1 cellular context compared by ENCODE assay signal in the genomic region with DNA sequence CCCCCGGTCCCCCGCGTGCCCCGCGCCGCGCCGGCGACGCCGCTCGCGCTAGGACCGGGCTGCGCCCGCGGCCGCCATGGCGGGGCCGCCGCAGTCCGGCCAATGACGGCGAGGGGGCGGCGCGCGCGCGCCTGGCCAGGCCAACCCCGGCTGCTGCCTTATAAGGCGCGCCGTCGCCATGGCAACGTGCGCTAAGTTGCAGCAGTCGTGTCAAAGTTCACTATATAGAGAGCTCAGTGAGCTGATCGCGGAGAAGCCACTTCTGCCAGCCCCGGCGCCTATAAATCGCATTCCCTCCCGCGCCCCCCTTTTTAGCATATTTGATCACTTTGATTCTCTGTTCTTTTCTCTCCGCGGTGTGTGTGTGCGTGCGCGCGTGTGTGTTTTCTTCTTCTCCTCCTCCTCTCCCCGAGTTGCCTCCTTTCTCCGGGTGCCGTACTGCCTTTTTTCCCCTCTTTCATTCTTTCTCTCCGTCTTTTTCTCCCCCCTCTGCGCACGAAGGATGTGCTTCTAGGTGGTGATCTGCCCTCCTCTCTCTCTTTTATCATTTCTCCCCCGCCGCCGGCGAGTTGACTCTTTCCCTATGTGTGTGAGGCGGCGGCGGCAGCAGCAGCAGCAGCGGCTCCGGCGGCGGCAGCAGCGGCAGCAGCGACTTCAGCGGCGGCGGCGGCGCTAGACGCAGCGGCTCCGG.
TF ChIP-seq lines count a peak whose summit lies in the region.

A gene (plus strand): TSS at position 251 of the 691 bp plus-strand sequence. CDS start 1,406 bp downstream, outside the sequence.

TF ChIP-seq in HepG2, 621 proteins besides CTCF, POLR2A, EP300 and RAD21 (continued from another document):
- TF ChIP-seq, protein P1, sequence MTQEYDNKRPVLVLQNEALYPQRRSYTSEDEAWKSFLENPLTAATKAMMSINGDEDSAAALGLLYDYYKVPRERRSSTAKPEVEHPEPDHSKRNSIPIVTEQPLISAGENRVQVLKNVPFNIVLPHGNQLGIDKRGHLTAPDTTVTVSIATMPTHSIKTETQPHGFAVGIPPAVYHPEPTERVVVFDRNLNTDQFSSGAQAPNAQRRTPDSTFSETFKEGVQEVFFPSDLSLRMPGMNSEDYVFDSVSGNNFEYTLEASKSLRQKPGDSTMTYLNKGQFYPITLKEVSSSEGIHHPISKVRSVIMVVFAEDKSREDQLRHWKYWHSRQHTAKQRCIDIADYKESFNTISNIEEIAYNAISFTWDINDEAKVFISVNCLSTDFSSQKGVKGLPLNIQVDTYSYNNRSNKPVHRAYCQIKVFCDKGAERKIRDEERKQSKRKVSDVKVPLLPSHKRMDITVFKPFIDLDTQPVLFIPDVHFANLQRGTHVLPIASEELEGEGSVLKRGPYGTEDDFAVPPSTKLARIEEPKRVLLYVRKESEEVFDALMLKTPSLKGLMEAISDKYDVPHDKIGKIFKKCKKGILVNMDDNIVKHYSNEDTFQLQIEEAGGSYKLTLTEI (CRISPR knock-in tag; conservative IDR thresholded peaks at IDR 0.05) = no peak
- TF ChIP-seq, protein P2, sequence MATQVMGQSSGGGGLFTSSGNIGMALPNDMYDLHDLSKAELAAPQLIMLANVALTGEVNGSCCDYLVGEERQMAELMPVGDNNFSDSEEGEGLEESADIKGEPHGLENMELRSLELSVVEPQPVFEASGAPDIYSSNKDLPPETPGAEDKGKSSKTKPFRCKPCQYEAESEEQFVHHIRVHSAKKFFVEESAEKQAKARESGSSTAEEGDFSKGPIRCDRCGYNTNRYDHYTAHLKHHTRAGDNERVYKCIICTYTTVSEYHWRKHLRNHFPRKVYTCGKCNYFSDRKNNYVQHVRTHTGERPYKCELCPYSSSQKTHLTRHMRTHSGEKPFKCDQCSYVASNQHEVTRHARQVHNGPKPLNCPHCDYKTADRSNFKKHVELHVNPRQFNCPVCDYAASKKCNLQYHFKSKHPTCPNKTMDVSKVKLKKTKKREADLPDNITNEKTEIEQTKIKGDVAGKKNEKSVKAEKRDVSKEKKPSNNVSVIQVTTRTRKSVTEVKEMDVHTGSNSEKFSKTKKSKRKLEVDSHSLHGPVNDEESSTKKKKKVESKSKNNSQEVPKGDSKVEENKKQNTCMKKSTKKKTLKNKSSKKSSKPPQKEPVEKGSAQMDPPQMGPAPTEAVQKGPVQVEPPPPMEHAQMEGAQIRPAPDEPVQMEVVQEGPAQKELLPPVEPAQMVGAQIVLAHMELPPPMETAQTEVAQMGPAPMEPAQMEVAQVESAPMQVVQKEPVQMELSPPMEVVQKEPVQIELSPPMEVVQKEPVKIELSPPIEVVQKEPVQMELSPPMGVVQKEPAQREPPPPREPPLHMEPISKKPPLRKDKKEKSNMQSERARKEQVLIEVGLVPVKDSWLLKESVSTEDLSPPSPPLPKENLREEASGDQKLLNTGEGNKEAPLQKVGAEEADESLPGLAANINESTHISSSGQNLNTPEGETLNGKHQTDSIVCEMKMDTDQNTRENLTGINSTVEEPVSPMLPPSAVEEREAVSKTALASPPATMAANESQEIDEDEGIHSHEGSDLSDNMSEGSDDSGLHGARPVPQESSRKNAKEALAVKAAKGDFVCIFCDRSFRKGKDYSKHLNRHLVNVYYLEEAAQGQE (IDR thresholded peaks at IDR 0.05; ENCODE audit: borderline replicate concordance in 1 of 2, low read depth in 1 of 2, low read length in 2 of 2) = peak in 1 of 2 experiments; percentile 57; a peak in 1 of 4 replicates
- TF ChIP-seq ZFAT (CRISPR knock-in tag; conservative IDR thresholded peaks at IDR 0.05) (no peak), ZBTB21 (CRISPR knock-in tag; IDR thresholded peaks at IDR 0.05) (no peak), AGO1 (IDR thresholded peaks at IDR 0.05; ENCODE audit: low read depth, low read length, poor library complexity, severe bottlenecking) (peak; percentile 28), HNRNPLL (IDR thresholded peaks at IDR 0.05; ENCODE audit: low read depth, low read length, poor library complexity, severe bottlenecking) (peak; percentile 60), ZMYM2 (CRISPR knock-in tag; IDR thresholded peaks at IDR 0.05) (no peak), SUZ12 (IDR thresholded peaks at IDR 0.05; ENCODE audit: low read depth, low read length) (no peak), MZF1 (CRISPR knock-in tag; IDR thresholded peaks at IDR 0.05; ENCODE audit: borderline replicate concordance) (no peak), TBX3 (IDR thresholded peaks at IDR 0.05; ENCODE audit: borderline replicate concordance) (no peak), MAFF (IDR thresholded peaks at IDR 0.05; ENCODE audit: low read depth, low read length) (no peak), ZNF160 (CRISPR knock-in tag; IDR thresholded peaks at IDR 0.05) (no peak; the same call in 1 of the 2 replicates), ASH2L (IDR thresholded peaks at IDR 0.05; ENCODE audit: insufficient read length, low read depth, low read length) (peak; percentile 86), ZNF180 (CRISPR knock-in tag; IDR thresholded peaks at IDR 0.05; ENCODE audit: borderline replicate concordance, low read depth) (no peak), ZIK1 (CRISPR knock-in tag; IDR thresholded peaks at IDR 0.05; ENCODE audit: borderline replicate concordance, low read depth) (no peak), ZNF816 (CRISPR knock-in tag; IDR thresholded peaks at IDR 0.05; ENCODE audit: borderline replicate concordance) (no peak), ZMAT3 (CRISPR knock-in tag; conservative IDR thresholded peaks at IDR 0.05) (0 out of 2 replicates have a peak, but pooled peaks have one; percentile 42), ZNF329 (CRISPR knock-in tag; IDR thresholded peaks at IDR 0.05; ENCODE audit: low read depth) (no peak)
- TF ChIP-seq, protein P3, sequence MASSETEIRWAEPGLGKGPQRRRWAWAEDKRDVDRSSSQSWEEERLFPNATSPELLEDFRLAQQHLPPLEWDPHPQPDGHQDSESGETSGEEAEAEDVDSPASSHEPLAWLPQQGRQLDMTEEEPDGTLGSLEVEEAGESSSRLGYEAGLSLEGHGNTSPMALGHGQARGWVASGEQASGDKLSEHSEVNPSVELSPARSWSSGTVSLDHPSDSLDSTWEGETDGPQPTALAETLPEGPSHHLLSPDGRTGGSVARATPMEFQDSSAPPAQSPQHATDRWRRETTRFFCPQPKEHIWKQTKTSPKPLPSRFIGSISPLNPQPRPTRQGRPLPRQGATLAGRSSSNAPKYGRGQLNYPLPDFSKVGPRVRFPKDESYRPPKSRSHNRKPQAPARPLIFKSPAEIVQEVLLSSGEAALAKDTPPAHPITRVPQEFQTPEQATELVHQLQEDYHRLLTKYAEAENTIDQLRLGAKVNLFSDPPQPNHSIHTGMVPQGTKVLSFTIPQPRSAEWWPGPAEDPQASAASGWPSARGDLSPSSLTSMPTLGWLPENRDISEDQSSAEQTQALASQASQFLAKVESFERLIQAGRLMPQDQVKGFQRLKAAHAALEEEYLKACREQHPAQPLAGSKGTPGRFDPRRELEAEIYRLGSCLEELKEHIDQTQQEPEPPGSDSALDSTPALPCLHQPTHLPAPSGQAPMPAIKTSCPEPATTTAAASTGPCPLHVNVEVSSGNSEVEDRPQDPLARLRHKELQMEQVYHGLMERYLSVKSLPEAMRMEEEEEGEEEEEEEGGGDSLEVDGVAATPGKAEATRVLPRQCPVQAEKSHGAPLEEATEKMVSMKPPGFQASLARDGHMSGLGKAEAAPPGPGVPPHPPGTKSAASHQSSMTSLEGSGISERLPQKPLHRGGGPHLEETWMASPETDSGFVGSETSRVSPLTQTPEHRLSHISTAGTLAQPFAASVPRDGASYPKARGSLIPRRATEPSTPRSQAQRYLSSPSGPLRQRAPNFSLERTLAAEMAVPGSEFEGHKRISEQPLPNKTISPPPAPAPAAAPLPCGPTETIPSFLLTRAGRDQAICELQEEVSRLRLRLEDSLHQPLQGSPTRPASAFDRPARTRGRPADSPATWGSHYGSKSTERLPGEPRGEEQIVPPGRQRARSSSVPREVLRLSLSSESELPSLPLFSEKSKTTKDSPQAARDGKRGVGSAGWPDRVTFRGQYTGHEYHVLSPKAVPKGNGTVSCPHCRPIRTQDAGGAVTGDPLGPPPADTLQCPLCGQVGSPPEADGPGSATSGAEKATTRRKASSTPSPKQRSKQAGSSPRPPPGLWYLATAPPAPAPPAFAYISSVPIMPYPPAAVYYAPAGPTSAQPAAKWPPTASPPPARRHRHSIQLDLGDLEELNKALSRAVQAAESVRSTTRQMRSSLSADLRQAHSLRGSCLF (CRISPR knock-in tag; IDR thresholded peaks at IDR 0.05; ENCODE audit: borderline replicate concordance) = no peak
- TF ChIP-seq, protein P4, sequence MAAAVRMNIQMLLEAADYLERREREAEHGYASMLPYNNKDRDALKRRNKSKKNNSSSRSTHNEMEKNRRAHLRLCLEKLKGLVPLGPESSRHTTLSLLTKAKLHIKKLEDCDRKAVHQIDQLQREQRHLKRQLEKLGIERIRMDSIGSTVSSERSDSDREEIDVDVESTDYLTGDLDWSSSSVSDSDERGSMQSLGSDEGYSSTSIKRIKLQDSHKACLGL (CRISPR knock-in tag; IDR thresholded peaks at IDR 0.05) = 0 out of 2 replicates have a peak, but pooled peaks have one; percentile 30
- TF ChIP-seq, protein P5, sequence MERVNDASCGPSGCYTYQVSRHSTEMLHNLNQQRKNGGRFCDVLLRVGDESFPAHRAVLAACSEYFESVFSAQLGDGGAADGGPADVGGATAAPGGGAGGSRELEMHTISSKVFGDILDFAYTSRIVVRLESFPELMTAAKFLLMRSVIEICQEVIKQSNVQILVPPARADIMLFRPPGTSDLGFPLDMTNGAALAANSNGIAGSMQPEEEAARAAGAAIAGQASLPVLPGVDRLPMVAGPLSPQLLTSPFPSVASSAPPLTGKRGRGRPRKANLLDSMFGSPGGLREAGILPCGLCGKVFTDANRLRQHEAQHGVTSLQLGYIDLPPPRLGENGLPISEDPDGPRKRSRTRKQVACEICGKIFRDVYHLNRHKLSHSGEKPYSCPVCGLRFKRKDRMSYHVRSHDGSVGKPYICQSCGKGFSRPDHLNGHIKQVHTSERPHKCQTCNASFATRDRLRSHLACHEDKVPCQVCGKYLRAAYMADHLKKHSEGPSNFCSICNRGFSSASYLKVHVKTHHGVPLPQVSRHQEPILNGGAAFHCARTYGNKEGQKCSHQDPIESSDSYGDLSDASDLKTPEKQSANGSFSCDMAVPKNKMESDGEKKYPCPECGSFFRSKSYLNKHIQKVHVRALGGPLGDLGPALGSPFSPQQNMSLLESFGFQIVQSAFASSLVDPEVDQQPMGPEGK (CRISPR knock-in tag; IDR thresholded peaks at IDR 0.05) = no peak
- TF ChIP-seq, protein P6, sequence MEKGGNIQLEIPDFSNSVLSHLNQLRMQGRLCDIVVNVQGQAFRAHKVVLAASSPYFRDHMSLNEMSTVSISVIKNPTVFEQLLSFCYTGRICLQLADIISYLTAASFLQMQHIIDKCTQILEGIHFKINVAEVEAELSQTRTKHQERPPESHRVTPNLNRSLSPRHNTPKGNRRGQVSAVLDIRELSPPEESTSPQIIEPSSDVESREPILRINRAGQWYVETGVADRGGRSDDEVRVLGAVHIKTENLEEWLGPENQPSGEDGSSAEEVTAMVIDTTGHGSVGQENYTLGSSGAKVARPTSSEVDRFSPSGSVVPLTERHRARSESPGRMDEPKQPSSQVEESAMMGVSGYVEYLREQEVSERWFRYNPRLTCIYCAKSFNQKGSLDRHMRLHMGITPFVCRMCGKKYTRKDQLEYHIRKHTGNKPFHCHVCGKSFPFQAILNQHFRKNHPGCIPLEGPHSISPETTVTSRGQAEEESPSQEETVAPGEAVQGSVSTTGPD (CRISPR knock-in tag; IDR thresholded peaks at IDR 0.05) = no peak
- TF ChIP-seq, protein P7, sequence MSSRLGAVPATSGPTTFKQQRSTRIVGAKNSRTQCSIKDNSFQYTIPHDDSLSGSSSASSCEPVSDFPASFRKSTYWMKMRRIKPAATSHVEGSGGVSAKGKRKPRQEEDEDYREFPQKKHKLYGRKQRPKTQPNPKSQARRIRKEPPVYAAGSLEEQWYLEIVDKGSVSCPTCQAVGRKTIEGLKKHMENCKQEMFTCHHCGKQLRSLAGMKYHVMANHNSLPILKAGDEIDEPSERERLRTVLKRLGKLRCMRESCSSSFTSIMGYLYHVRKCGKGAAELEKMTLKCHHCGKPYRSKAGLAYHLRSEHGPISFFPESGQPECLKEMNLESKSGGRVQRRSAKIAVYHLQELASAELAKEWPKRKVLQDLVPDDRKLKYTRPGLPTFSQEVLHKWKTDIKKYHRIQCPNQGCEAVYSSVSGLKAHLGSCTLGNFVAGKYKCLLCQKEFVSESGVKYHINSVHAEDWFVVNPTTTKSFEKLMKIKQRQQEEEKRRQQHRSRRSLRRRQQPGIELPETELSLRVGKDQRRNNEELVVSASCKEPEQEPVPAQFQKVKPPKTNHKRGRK (CRISPR knock-in tag; IDR thresholded peaks at IDR 0.05) = peak; percentile 70; the same call in 1 of the 2 replicates
- TF ChIP-seq, protein P8, sequence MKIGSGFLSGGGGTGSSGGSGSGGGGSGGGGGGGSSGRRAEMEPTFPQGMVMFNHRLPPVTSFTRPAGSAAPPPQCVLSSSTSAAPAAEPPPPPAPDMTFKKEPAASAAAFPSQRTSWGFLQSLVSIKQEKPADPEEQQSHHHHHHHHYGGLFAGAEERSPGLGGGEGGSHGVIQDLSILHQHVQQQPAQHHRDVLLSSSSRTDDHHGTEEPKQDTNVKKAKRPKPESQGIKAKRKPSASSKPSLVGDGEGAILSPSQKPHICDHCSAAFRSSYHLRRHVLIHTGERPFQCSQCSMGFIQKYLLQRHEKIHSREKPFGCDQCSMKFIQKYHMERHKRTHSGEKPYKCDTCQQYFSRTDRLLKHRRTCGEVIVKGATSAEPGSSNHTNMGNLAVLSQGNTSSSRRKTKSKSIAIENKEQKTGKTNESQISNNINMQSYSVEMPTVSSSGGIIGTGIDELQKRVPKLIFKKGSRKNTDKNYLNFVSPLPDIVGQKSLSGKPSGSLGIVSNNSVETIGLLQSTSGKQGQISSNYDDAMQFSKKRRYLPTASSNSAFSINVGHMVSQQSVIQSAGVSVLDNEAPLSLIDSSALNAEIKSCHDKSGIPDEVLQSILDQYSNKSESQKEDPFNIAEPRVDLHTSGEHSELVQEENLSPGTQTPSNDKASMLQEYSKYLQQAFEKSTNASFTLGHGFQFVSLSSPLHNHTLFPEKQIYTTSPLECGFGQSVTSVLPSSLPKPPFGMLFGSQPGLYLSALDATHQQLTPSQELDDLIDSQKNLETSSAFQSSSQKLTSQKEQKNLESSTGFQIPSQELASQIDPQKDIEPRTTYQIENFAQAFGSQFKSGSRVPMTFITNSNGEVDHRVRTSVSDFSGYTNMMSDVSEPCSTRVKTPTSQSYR (CRISPR knock-in tag; IDR thresholded peaks at IDR 0.05; ENCODE audit: borderline replicate concordance) = peak; percentile 4; the same call in 1 of the 2 replicates
